ENCODE assay signal across 28 cellular contexts in the genomic region with DNA sequence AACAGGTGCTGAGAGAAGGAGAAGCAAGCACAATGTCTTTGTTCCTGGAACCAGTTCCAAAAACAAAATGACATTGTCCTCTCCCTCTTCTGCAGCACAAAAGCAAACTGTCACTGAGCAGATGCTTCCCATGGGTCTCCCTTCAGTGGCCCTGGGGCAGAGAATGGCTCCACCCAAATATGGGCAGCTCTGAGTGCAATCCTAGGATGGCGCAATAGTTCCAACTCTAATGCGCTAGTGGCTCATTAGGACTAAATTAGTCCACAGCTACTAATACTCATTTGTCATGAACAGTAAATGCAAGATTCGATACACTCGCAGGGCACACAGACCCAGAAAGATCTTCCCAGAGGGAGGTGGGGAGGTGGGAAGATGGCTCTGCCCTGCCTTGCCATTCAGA.
"Had no signal": no experiment of that assay in that cellular context is flagged by ENCODE, and none has a peak within 500 bp of the region (broad histone marks: within the 10 kb centered on the region; RNA-seq: fewer than 3 reads in every experiment).

No MANE protein-coding gene starts in this region.

- H3K27me3 ChIP-seq: cardiac muscle cell, SJSA1 had no signal

- H3K36me3 ChIP-seq: cardiac muscle cell, SJSA1 had no signal

- FAIRE-seq: astrocyte, colon, RCC 7860, TTC549 had no signal

- DNase-seq: activated CD4-positive, alpha-beta memory T cell treated with anti-CD3 and anti-CD28 coated beads for 36 hours; activated CD4-positive, alpha-beta T cell treated with anti-CD3 and anti-CD28 coated beads, Interleukin-2, amount 10 ng/mL, durations not matched to agents 7 days and 5 days; activated CD4-positive, CD25-positive, alpha-beta regulatory T cell; activated CD8-positive, alpha-beta memory T cell treated with anti-CD3 and anti-CD28 coated beads for 24 hours; activated gamma-delta T cell; activated naive CD4-positive, alpha-beta T cell treated with anti-CD3 and anti-CD28 coated beads for 36 hours; activated T-cell treated with anti-CD3 and anti-CD28 coated beads for 4 hours; activated T-cell treated with anti-CD3 and anti-CD28 coated beads, Interleukin-2, amount 50 U/mL, for 48 hours; amygdala; NCI-H1048; NCI-H146; NCI-H1930; NCI-H2107; NCI-H2171 treated with DMSO at 0.1 percent for 48 hours; NCI-H226; NCI-H510A treated with DMSO at 0.1 percent for 48 hours; PC-3; SHP77; SW 1271 had no signal

- ATAC-seq: activated T-helper 17 cell treated with anti-CD3 and anti-CD28 coated beads, Interleukin-2, amount 50 U/mL, for 72 hours; PC-3; SK-N-SH treated with all-trans-retinoic acid at 6 μM for 48 hours had no signal

- H3K9me3 ChIP-seq: SJSA1 had no signal

- H3K4me1 ChIP-seq: SJSA1 had no signal

- H3K4me3 ChIP-seq: cardiac muscle cell, SJSA1 had no signal

- H3K27ac ChIP-seq: cardiac muscle cell, SJSA1, VCaP had no signal
